Comparison of ENCODE assay signal across 31 cellular contexts in genomic region chrX:69182818-69183375, GRCh38.
"Had no signal": no experiment of that assay in that cellular context is flagged by ENCODE, and none has a peak within 500 bp of the region (broad histone marks: within the 10 kb centered on the region; RNA-seq: fewer than 3 reads in every experiment).

No MANE protein-coding gene starts in this region.

- H3K4me1 ChIP-seq: foreskin keratinocyte, heart left ventricle, prostate gland, sigmoid colon, suprapubic skin, tibial artery had no signal

- H3K27me3 Mint-ChIP-seq: activated CD4-positive, alpha-beta memory T cell treated with anti-CD3 and anti-CD28 coated beads for 36 hours; activated T-helper 17 cell treated with anti-CD3 and anti-CD28 coated beads, Interleukin-2, amount 50 U/mL, for 72 hours had no signal

- H3K27me3 ChIP-seq: brain microvascular endothelial cell, foreskin keratinocyte, neutrophil, ovary, sigmoid colon, suprapubic skin, tibial artery had no signal

- DNase-seq: activated CD4-positive, alpha-beta memory T cell treated with anti-CD3 and anti-CD28 coated beads for 36 hours; activated CD4-positive, alpha-beta T cell treated with anti-CD3 and anti-CD28 coated beads, Interleukin-2, amount 10 ng/mL, durations not matched to agents 24 days and 14 days; activated gamma-delta T cell treated with Interleukin-2 at 50 U/mL for 16 hours; activated naive CD4-positive, alpha-beta T cell treated with anti-CD3 and anti-CD28 coated beads, Interleukin-2, amount 50 U/mL, for 16 hours; activated T-cell treated with anti-CD3 and anti-CD28 coated beads, Interleukin-2, amount 50 U/mL, for 4 hours; amniotic stem cell; brain microvascular endothelial cell; cortex of kidney; effector memory CD8-positive, alpha-beta T cell; foreskin keratinocyte; heart left ventricle; hypothalamus; immature natural killer cell; kidney; left colon; naive B cell; nephron progenitor cell; ovary; retina; sigmoid colon; stimulated activated CD4-positive, alpha-beta T cell treated with anti-CD3 and anti-CD28 coated beads, Interleukin-15, amount 100 ng/mL, for 24 hours; stimulated activated CD4-positive, alpha-beta T cell treated with anti-CD3 and anti-CD28 coated beads, Interleukin-2, amount 100 ng/mL, for 24 hours; stimulated activated naive B cell treated with anti-CD40 and anti-IgM and Interleukin-4, amounts not matched to agents 10 μg/mL and 1 μg/mL and 100 μg/mL, for 72 hours; tibial artery; WERI-Rb-1 had no signal

- H3K9me3 ChIP-seq: heart left ventricle, neutrophil, ovary, prostate gland, sigmoid colon, suprapubic skin, tibial artery had no signal

- H3K27ac Mint-ChIP-seq: activated CD4-positive, alpha-beta memory T cell treated with anti-CD3 and anti-CD28 coated beads for 36 hours; activated CD4-positive, alpha-beta T cell treated with anti-CD3 and anti-CD28 coated beads, Interleukin-2, amount 10 ng/mL, durations not matched to agents 24 days and 14 days; activated T-helper 17 cell treated with anti-CD3 and anti-CD28 coated beads, Interleukin-2, amount 50 U/mL, for 72 hours; effector memory CD8-positive, alpha-beta T cell; immature natural killer cell; mesothelial cell of epicardium; naive B cell; stimulated activated naive B cell treated with anti-CD40 and anti-IgM and Interleukin-4, amounts not matched to agents 10 μg/mL and 1 μg/mL and 100 μg/mL, for 72 hours had no signal

- H3K4me3 ChIP-seq: heart left ventricle, ovary, prostate gland, sigmoid colon, suprapubic skin, tibial artery had no signal

- ATAC-seq: activated CD4-positive, CD25-positive, alpha-beta regulatory T cell treated with anti-CD3 and anti-CD28 coated beads, Interleukin-2, amount 50 U/mL, for 24 hours; activated T-cell treated with anti-CD3 and anti-CD28 coated beads, Interleukin-2, amount 50 U/mL, for 4 hours; activated T-helper 17 cell treated with anti-CD3 and anti-CD28 coated beads, Interleukin-2, amount 50 U/mL, for 72 hours; effector memory CD8-positive, alpha-beta T cell; foreskin keratinocyte; heart left ventricle; left colon; stimulated activated naive B cell treated with anti-CD40 and anti-IgM and Interleukin-4, amounts not matched to agents 10 μg/mL and 1 μg/mL and 100 μg/mL, for 72 hours had no signal

- H3K9me3 Mint-ChIP-seq: activated CD4-positive, alpha-beta memory T cell treated with anti-CD3 and anti-CD28 coated beads for 36 hours; activated CD4-positive, alpha-beta T cell treated with anti-CD3 and anti-CD28 coated beads, Interleukin-2, amount 10 ng/mL, durations not matched to agents 24 days and 14 days; activated T-cell treated with anti-CD3 and anti-CD28 coated beads, Interleukin-2, amount 50 U/mL, for 4 hours; activated T-helper 17 cell treated with anti-CD3 and anti-CD28 coated beads, Interleukin-2, amount 50 U/mL, for 72 hours; effector memory CD8-positive, alpha-beta T cell; immature natural killer cell; stimulated activated naive B cell treated with anti-CD40 and anti-IgM and Interleukin-4, amounts not matched to agents 10 μg/mL and 1 μg/mL and 100 μg/mL, for 72 hours had no signal

- H3K36me3 Mint-ChIP-seq: activated CD4-positive, alpha-beta memory T cell treated with anti-CD3 and anti-CD28 coated beads for 36 hours; immature natural killer cell; mesothelial cell of epicardium; naive B cell; stimulated activated naive B cell treated with anti-CD40 and anti-IgM and Interleukin-4, amounts not matched to agents 10 μg/mL and 1 μg/mL and 100 μg/mL, for 72 hours had no signal

- H3K27ac ChIP-seq: brain microvascular endothelial cell, foreskin keratinocyte, heart left ventricle, neutrophil, ovary, prostate gland, sigmoid colon, suprapubic skin, tibial artery, WERI-Rb-1 had no signal

- H3K36me3 ChIP-seq: brain microvascular endothelial cell, heart left ventricle, neutrophil, ovary, prostate gland, sigmoid colon, suprapubic skin, tibial artery, WERI-Rb-1 had no signal

- H3K4me3 Mint-ChIP-seq: activated CD4-positive, alpha-beta memory T cell treated with anti-CD3 and anti-CD28 coated beads for 36 hours; activated CD4-positive, alpha-beta T cell treated with anti-CD3 and anti-CD28 coated beads, Interleukin-2, amount 10 ng/mL, durations not matched to agents 24 days and 14 days; activated T-cell treated with anti-CD3 and anti-CD28 coated beads, Interleukin-2, amount 50 U/mL, for 4 hours; activated T-helper 17 cell treated with anti-CD3 and anti-CD28 coated beads, Interleukin-2, amount 50 U/mL, for 72 hours; effector memory CD8-positive, alpha-beta T cell; immature natural killer cell; mesothelial cell of epicardium; naive B cell; nephron progenitor cell; stimulated activated naive B cell treated with anti-CD40 and anti-IgM and Interleukin-4, amounts not matched to agents 10 μg/mL and 1 μg/mL and 100 μg/mL, for 72 hours had no signal

- H3K4me1 Mint-ChIP-seq: activated CD4-positive, alpha-beta T cell treated with anti-CD3 and anti-CD28 coated beads, Interleukin-2, amount 10 ng/mL, durations not matched to agents 24 days and 14 days; activated T-helper 17 cell treated with anti-CD3 and anti-CD28 coated beads, Interleukin-2, amount 50 U/mL, for 72 hours; immature natural killer cell; mesothelial cell of epicardium; naive B cell had no signal
